Comparison of ENCODE assay signal across 15 cellular contexts in the genomic region with DNA sequence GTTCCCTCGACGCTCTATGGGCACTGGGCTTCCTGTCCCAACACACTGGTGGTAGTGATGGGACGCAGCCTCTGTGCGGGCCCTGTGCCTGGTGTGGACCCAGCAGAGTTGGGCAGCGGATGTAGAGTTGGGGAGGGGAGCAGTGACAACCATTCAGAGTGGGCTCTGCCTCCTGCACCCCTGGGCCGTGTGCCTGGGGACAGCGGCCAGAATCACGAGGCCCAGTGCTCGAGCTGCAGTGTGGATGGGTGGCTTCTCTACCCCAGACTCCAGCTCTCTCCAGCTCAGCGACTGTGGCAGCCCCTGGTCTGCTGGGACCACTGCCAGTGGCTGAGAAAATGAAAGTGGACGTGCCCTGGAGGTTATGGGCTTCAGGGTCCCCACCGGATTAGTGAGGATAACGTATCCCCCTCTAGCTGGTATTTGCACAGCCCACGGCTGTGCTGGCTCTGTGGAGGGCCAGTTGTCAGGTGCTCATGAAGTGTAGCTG. TPM values are rescaled to one million over a fixed set of nuclear protein-coding genes. Genes with fewer than 3 reads are reported as not detected.
DNase-seq lines count a peak whose midpoint lies in the region; ATAC-seq and TF ChIP-seq lines count a peak whose summit lies in the region.
"Had no signal": no experiment of that assay in that cellular context is flagged by ENCODE, and none has a peak within 500 bp of the region (broad histone marks: within the 10 kb centered on the region; RNA-seq: fewer than 3 reads in every experiment).

No MANE protein-coding gene starts in this region.

- no peaks in the 10 kb centered on the region for H3K27me3 ChIP-seq in tibial nerve

- no peak overlapping the region for H3K4me3 ChIP-seq in tibial nerve

- H3K27ac Mint-ChIP-seq in activated B cell treated with CpG ODN at 0.5 μM for 24 hours = no peak overlapping the region
- peak overlapping the region; percentile 32 to 64 for H3K27ac Mint-ChIP-seq in effector memory CD8-positive, alpha-beta T cell
- peak overlapping the region in 7 of 10 donors; percentile 18 to 80 (median 66) for H3K27ac Mint-ChIP-seq in naive thymus-derived CD8-positive, alpha-beta T cell
- H3K27ac Mint-ChIP-seq: activated CD4-positive, alpha-beta T cell treated with anti-CD3 and anti-CD28 coated beads for 36 hours had no signal

- no peak for TF ChIP-seq EP300 in tibial nerve (IDR thresholded peaks at IDR 0.05)

- H3K4me3 Mint-ChIP-seq in activated B cell treated with CpG ODN at 0.5 μM for 24 hours = peak overlapping the region; percentile 11
- peak overlapping the region; percentile 38 to 49 for H3K4me3 Mint-ChIP-seq in effector memory CD8-positive, alpha-beta T cell
- peak overlapping the region in 7 of 10 donors; percentile 29 to 66 (median 51) for H3K4me3 Mint-ChIP-seq in naive thymus-derived CD8-positive, alpha-beta T cell
- H3K4me3 Mint-ChIP-seq: activated CD4-positive, alpha-beta T cell treated with anti-CD3 and anti-CD28 coated beads for 36 hours; activated T-cell treated with anti-CD3 and anti-CD28 coated beads, Interleukin-2, amount 50 U/mL, for 24 hours; CD4-positive, CD25-positive, alpha-beta regulatory T cell had no signal

- H3K4me1 Mint-ChIP-seq in activated B cell treated with CpG ODN at 0.5 μM for 24 hours = peaks cover 31% of the 10 kb centered on the region
- peaks cover 32 to 36% of the 10 kb centered on the region in 2 donors for H3K4me1 Mint-ChIP-seq in effector memory CD8-positive, alpha-beta T cell (ENCODE audit: low read depth in 2 of 2)
- peaks cover 21 to 45% (median 28%) of the 10 kb centered on the region in 4 donors for H3K4me1 Mint-ChIP-seq in naive thymus-derived CD8-positive, alpha-beta T cell

- H3K9me3 ChIP-seq in tibial nerve = no peaks in the 10 kb centered on the region

- intact Hi-C loops in activated B cell treated with CpG ODN at 0.5 μM for 24 hours (cut with micrococcal nuclease) = no loop called here

- H3K4me1 ChIP-seq in tibial nerve = peaks cover 0 to 100% (median 95%) of the 10 kb centered on the region in 4 donors

- no peak for TF ChIP-seq POLR2A in tibial nerve (IDR thresholded peaks at IDR 0.05)

- POLR2A ChIA-PET in activated B cell treated with CpG ODN at 0.5 μM for 24 hours (lab: Charles Lee) = no interaction called here
- POLR2A ChIA-PET in naive thymus-derived CD8-positive, alpha-beta T cell (lab: Charles Lee) = interaction anchor here (2.0 kb wide), 1 partner anchor 52 kb away, joined by 6 read pairs; no protein-coding TSS in a partner anchor

- no peaks in the 10 kb centered on the region for H3K36me3 ChIP-seq in tibial nerve

- 34 to 45% methylated on average over 8 to 11 of the region's 14 CpGs for WGBS in tibial nerve, 2 donors

- TF ChIP-seq CTCF in activated B cell treated with CpG ODN at 0.5 μM for 24 hours (IDR thresholded peaks at IDR 0.05) (no peak), tibial nerve (IDR thresholded peaks at IDR 0.05) (no peak)

- H3K36me3 Mint-ChIP-seq in activated B cell treated with CpG ODN at 0.5 μM for 24 hours (ENCODE audit: low read depth) = no peaks in the 10 kb centered on the region
- peaks cover 7% of the 10 kb centered on the region for H3K36me3 Mint-ChIP-seq in effector memory CD8-positive, alpha-beta T cell (ENCODE audit: insufficient read depth)
- H3K36me3 Mint-ChIP-seq in naive thymus-derived CD8-positive, alpha-beta T cell = no peaks in the 10 kb centered on the region
- H3K36me3 Mint-ChIP-seq: CD4-positive, CD25-positive, alpha-beta regulatory T cell; IgD-negative memory B cell had no signal

- ATAC-seq in activated B cell treated with CpG ODN at 0.5 μM for 24 hours (ENCODE audit: low read depth) = no peak
- no peak for ATAC-seq in effector memory CD8-positive, alpha-beta T cell (replicated peaks)
- ATAC-seq in naive thymus-derived CD8-positive, alpha-beta T cell = no peak
- no peak for ATAC-seq in GM21367 (IDR thresholded peaks at IDR 0.05; ENCODE audit: unreplicated experiment)
- ATAC-seq in GM18519 (IDR thresholded peaks at IDR 0.05; ENCODE audit: low FRiP score, unreplicated experiment) = no peak
- ATAC-seq in GM18909 (IDR thresholded peaks at IDR 0.05; ENCODE audit: poor library complexity, unreplicated experiment) = no peak
- ATAC-seq in GM21526 (IDR thresholded peaks at IDR 0.05; ENCODE audit: low FRiP score, unreplicated experiment) = no peak

- CTCF ChIA-PET in activated B cell treated with CpG ODN at 0.5 μM for 24 hours (lab: Charles Lee) = no interaction called here

- H3K9me3 Mint-ChIP-seq in activated B cell treated with CpG ODN at 0.5 μM for 24 hours = no peaks in the 10 kb centered on the region
- no peaks in the 10 kb centered on the region for H3K9me3 Mint-ChIP-seq in effector memory CD8-positive, alpha-beta T cell
- no peaks in the 10 kb centered on the region for H3K9me3 Mint-ChIP-seq in naive thymus-derived CD8-positive, alpha-beta T cell
- H3K9me3 Mint-ChIP-seq: activated T-cell treated with anti-CD3 and anti-CD28 coated beads, Interleukin-2, amount 50 U/mL, for 24 hours; CD4-positive, CD25-positive, alpha-beta regulatory T cell; IgD-negative memory B cell had no signal

- no peak for DNase-seq in activated B cell treated with CpG ODN at 0.5 μM for 24 hours
- DNase-seq in effector memory CD8-positive, alpha-beta T cell = no peak
- DNase-seq in naive thymus-derived CD8-positive, alpha-beta T cell = no peak
- no peak for DNase-seq in tibial nerve (ENCODE audit: low spot score in 2 of 2)
- DNase-seq: dermis blood vessel endothelial cell, NCI-H1105 treated with DMSO at 0.1 percent for 48 hours, NCI-H2227 treated with DMSO at 0.1 percent for 48 hours had no signal

- H3K27ac ChIP-seq in tibial nerve = peak overlapping the region in 3 of 4 donors; percentile 52 to 81 (median 80)

- no peaks in the 10 kb centered on the region for H3K27me3 Mint-ChIP-seq in activated B cell treated with CpG ODN at 0.5 μM for 24 hours
- no peaks in the 10 kb centered on the region for H3K27me3 Mint-ChIP-seq in effector memory CD8-positive, alpha-beta T cell
- no peaks in the 10 kb centered on the region for H3K27me3 Mint-ChIP-seq in naive thymus-derived CD8-positive, alpha-beta T cell
- H3K27me3 Mint-ChIP-seq: activated CD4-positive, alpha-beta T cell treated with anti-CD3 and anti-CD28 coated beads for 36 hours; activated T-cell treated with anti-CD3 and anti-CD28 coated beads, Interleukin-2, amount 50 U/mL, for 24 hours; CD4-positive, CD25-positive, alpha-beta regulatory T cell had no signal

RNA-seq across cellular contexts. Expression of a gene that starts 18.6 kb away (rescaled TPM):
- total RNA-seq in activated B cell treated with CpG ODN at 0.5 μM for 24 hours (4.6 and 5.0 TPM in 2 replicates), tibial nerve (10 to 100 TPM; 53.5 to 61.5 (median 56.5) TPM)
- 1 to 10 TPM; 5.3 to 5.6 TPM for total RNA-seq in naive thymus-derived CD8-positive, alpha-beta T cell
- under 1 TPM; 0.18 to 0.75 (median 0.27) TPM for polyA plus RNA-seq in naive thymus-derived CD8-positive, alpha-beta T cell
